Comparison of ENCODE assay signal across 1 cellular context in genomic region chr7:100119701-100120517, GRCh38.
A peak's percentile ranks its signal among the peaks of the same experiment; 100 is the strongest.
TF ChIP-seq lines count a peak whose summit lies in the region.

No MANE protein-coding gene starts in this region.

TF ChIP-seq in HepG2, 621 proteins besides CTCF, POLR2A, EP300 and RAD21 (continued from another document and continues in another):
- TF ChIP-seq E2F1 (CRISPR knock-in tag; IDR thresholded peaks at IDR 0.05) (0 out of 2 replicates have a peak, but pooled peaks have one; percentile 5), ELF4 (CRISPR knock-in tag; IDR thresholded peaks at IDR 0.05; ENCODE audit: borderline replicate concordance) (no peak), HMGA1 (CRISPR knock-in tag; conservative IDR thresholded peaks at IDR 0.05) (no peak), ZNF557 (CRISPR knock-in tag; IDR thresholded peaks at IDR 0.05) (no peak), RFXANK (CRISPR knock-in tag; IDR thresholded peaks at IDR 0.05) (no peak), NKX3-1 (CRISPR knock-in tag; IDR thresholded peaks at IDR 0.05) (no peak), HOXA7 (CRISPR knock-in tag; IDR thresholded peaks at IDR 0.05) (no peak), ZBED4 (CRISPR knock-in tag; IDR thresholded peaks at IDR 0.05; ENCODE audit: borderline replicate concordance) (no peak), ZZZ3 (CRISPR knock-in tag; IDR thresholded peaks at IDR 0.05; ENCODE audit: borderline replicate concordance) (no peak), NFE2L2 (IDR thresholded peaks at IDR 0.05; ENCODE audit: low read length) (no peak), FOXK2 (IDR thresholded peaks at IDR 0.05) (no peak), FOXO4 (CRISPR knock-in tag; conservative IDR thresholded peaks at IDR 0.05) (0 out of 2 replicates have a peak, but pooled peaks have one; percentile 63), KDM6A (CRISPR knock-in tag; IDR thresholded peaks at IDR 0.05; ENCODE audit: low read depth) (no peak), SP1 (IDR thresholded peaks at IDR 0.05) (no peak), SP1 (CRISPR knock-in tag; IDR thresholded peaks at IDR 0.05) (no peak), ZNF460 (CRISPR knock-in tag; IDR thresholded peaks at IDR 0.05; ENCODE audit: borderline replicate concordance) (no peak), ZBTB2 (CRISPR knock-in tag; IDR thresholded peaks at IDR 0.05; ENCODE audit: low read depth) (no peak), ZBTB8A (CRISPR knock-in tag; IDR thresholded peaks at IDR 0.05; ENCODE audit: borderline replicate concordance, low read depth) (no peak), NBN (conservative IDR thresholded peaks at IDR 0.05) (no peak), ZBTB44 (CRISPR knock-in tag; IDR thresholded peaks at IDR 0.05) (no peak), SOX6 (IDR thresholded peaks at IDR 0.05) (no peak), SOX6 (CRISPR knock-in tag; IDR thresholded peaks at IDR 0.05) (peak; percentile 23; the same call in 1 of the 2 replicates), ZBTB7B (CRISPR knock-in tag; IDR thresholded peaks at IDR 0.05) (no peak), ZNF253 (CRISPR knock-in tag; IDR thresholded peaks at IDR 0.05; ENCODE audit: borderline replicate concordance) (no peak), ZNF644 (CRISPR knock-in tag; IDR thresholded peaks at IDR 0.05; ENCODE audit: low read depth) (no peak), HOXA9 (CRISPR knock-in tag; IDR thresholded peaks at IDR 0.05; ENCODE audit: borderline replicate concordance) (no peak), MLLT10 (CRISPR knock-in tag; IDR thresholded peaks at IDR 0.05) (no peak), EZH2 (conservative IDR thresholded peaks at IDR 0.05; ENCODE audit: low read depth, low read length) (no peak), SIX1 (CRISPR knock-in tag; IDR thresholded peaks at IDR 0.05; ENCODE audit: borderline replicate concordance) (no peak)
- TF ChIP-seq, protein P1, sequence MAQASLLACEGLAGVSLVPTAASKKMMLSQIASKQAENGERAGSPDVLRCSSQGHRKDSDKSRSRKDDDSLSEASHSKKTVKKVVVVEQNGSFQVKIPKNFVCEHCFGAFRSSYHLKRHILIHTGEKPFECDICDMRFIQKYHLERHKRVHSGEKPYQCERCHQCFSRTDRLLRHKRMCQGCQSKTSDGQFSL (CRISPR knock-in tag; IDR thresholded peaks at IDR 0.05) = peak; percentile 65; the same call in 1 of the 2 replicates
- TF ChIP-seq, protein P2, sequence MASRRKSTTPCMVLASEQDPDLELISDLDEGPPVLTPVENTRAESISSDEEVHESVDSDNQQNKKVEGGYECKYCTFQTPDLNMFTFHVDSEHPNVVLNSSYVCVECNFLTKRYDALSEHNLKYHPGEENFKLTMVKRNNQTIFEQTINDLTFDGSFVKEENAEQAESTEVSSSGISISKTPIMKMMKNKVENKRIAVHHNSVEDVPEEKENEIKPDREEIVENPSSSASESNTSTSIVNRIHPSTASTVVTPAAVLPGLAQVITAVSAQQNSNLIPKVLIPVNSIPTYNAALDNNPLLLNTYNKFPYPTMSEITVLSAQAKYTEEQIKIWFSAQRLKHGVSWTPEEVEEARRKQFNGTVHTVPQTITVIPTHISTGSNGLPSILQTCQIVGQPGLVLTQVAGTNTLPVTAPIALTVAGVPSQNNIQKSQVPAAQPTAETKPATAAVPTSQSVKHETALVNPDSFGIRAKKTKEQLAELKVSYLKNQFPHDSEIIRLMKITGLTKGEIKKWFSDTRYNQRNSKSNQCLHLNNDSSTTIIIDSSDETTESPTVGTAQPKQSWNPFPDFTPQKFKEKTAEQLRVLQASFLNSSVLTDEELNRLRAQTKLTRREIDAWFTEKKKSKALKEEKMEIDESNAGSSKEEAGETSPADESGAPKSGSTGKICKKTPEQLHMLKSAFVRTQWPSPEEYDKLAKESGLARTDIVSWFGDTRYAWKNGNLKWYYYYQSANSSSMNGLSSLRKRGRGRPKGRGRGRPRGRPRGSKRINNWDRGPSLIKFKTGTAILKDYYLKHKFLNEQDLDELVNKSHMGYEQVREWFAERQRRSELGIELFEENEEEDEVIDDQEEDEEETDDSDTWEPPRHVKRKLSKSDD (CRISPR knock-in tag; IDR thresholded peaks at IDR 0.05; ENCODE audit: low read depth) = no peak
- TF ChIP-seq, protein P3, sequence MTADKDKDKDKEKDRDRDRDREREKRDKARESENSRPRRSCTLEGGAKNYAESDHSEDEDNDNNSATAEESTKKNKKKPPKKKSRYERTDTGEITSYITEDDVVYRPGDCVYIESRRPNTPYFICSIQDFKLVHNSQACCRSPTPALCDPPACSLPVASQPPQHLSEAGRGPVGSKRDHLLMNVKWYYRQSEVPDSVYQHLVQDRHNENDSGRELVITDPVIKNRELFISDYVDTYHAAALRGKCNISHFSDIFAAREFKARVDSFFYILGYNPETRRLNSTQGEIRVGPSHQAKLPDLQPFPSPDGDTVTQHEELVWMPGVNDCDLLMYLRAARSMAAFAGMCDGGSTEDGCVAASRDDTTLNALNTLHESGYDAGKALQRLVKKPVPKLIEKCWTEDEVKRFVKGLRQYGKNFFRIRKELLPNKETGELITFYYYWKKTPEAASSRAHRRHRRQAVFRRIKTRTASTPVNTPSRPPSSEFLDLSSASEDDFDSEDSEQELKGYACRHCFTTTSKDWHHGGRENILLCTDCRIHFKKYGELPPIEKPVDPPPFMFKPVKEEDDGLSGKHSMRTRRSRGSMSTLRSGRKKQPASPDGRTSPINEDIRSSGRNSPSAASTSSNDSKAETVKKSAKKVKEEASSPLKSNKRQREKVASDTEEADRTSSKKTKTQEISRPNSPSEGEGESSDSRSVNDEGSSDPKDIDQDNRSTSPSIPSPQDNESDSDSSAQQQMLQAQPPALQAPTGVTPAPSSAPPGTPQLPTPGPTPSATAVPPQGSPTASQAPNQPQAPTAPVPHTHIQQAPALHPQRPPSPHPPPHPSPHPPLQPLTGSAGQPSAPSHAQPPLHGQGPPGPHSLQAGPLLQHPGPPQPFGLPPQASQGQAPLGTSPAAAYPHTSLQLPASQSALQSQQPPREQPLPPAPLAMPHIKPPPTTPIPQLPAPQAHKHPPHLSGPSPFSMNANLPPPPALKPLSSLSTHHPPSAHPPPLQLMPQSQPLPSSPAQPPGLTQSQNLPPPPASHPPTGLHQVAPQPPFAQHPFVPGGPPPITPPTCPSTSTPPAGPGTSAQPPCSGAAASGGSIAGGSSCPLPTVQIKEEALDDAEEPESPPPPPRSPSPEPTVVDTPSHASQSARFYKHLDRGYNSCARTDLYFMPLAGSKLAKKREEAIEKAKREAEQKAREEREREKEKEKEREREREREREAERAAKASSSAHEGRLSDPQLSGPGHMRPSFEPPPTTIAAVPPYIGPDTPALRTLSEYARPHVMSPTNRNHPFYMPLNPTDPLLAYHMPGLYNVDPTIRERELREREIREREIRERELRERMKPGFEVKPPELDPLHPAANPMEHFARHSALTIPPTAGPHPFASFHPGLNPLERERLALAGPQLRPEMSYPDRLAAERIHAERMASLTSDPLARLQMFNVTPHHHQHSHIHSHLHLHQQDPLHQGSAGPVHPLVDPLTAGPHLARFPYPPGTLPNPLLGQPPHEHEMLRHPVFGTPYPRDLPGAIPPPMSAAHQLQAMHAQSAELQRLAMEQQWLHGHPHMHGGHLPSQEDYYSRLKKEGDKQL (CRISPR knock-in tag; IDR thresholded peaks at IDR 0.05; ENCODE audit: low read depth) = no peak
- TF ChIP-seq, protein P4, sequence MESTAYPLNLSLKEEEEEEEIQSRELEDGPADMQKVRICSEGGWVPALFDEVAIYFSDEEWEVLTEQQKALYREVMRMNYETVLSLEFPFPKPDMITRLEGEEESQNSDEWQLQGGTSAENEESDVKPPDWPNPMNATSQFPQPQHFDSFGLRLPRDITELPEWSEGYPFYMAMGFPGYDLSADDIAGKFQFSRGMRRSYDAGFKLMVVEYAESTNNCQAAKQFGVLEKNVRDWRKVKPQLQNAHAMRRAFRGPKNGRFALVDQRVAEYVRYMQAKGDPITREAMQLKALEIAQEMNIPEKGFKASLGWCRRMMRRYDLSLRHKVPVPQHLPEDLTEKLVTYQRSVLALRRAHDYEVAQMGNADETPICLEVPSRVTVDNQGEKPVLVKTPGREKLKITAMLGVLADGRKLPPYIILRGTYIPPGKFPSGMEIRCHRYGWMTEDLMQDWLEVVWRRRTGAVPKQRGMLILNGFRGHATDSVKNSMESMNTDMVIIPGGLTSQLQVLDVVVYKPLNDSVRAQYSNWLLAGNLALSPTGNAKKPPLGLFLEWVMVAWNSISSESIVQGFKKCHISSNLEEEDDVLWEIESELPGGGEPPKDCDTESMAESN (CRISPR knock-in tag; conservative IDR thresholded peaks at IDR 0.05) = no peak
- TF ChIP-seq, protein P5, sequence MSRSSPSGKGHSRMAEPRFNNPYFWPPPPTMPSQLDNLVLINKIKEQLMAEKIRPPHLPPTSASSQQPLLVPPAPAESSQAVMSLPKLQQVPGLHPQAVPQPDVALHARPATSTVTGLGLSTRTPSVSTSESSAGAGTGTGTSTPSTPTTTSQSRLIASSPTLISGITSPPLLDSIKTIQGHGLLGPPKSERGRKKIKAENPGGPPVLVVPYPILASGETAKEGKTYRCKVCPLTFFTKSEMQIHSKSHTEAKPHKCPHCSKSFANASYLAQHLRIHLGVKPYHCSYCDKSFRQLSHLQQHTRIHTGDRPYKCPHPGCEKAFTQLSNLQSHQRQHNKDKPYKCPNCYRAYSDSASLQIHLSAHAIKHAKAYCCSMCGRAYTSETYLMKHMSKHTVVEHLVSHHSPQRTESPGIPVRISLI (CRISPR knock-in tag; IDR thresholded peaks at IDR 0.05; ENCODE audit: borderline replicate concordance) = no peak
- TF ChIP-seq, protein P6, sequence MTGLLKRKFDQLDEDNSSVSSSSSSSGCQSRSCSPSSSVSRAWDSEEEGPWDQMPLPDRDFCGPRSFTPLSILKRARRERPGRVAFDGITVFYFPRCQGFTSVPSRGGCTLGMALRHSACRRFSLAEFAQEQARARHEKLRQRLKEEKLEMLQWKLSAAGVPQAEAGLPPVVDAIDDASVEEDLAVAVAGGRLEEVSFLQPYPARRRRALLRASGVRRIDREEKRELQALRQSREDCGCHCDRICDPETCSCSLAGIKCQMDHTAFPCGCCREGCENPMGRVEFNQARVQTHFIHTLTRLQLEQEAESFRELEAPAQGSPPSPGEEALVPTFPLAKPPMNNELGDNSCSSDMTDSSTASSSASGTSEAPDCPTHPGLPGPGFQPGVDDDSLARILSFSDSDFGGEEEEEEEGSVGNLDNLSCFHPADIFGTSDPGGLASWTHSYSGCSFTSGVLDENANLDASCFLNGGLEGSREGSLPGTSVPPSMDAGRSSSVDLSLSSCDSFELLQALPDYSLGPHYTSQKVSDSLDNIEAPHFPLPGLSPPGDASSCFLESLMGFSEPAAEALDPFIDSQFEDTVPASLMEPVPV (CRISPR knock-in tag; IDR thresholded peaks at IDR 0.05) = no peak
